In genomic region chr3:32797776-32798175, GRCh38 we compare ENCODE assay signal across 27 cellular contexts. TPM values are rescaled to one million over a fixed set of nuclear protein-coding genes. Genes with fewer than 3 reads are reported as not detected.
"Had no signal": no experiment of that assay in that cellular context is flagged by ENCODE, and none has a peak within 500 bp of the region (broad histone marks: within the 10 kb centered on the region; RNA-seq: fewer than 3 reads in every experiment).

No MANE protein-coding gene starts in this region.

- H3K27ac ChIP-seq: dorsolateral prefrontal cortex, esophagus muscularis mucosa, gastrocnemius medialis, right lobe of liver, vagina, WERI-Rb-1 had no signal

- H3K36me3 ChIP-seq: esophagus muscularis mucosa, gastrocnemius medialis, right lobe of liver, vagina, WERI-Rb-1 had no signal

- H3K4me3 ChIP-seq: dorsolateral prefrontal cortex, esophagus muscularis mucosa, gastrocnemius medialis, mucosa of descending colon, right lobe of liver, vagina had no signal

- H3K27me3 ChIP-seq: dorsolateral prefrontal cortex, esophagus muscularis mucosa, gastrocnemius medialis, right lobe of liver, vagina had no signal

- H3K9me3 Mint-ChIP-seq: activated naive CD4-positive, alpha-beta T cell treated with anti-CD3 and anti-CD28 coated beads, Interleukin-2, amount 50 U/mL, for 24 hours; effector memory CD8-positive, alpha-beta T cell; memory B cell; stimulated activated naive B cell treated with anti-CD40 and anti-IgM and Interleukin-4, amounts not matched to agents 10 μg/mL and 1 μg/mL and 100 μg/mL, for 72 hours; T-helper 2 cell treated with Interferon-gamma antibody and Interleukin-4, amounts not matched to agents 5 μg/mL and 100 μg/mL, for 36 hours; type B pancreatic cell had no signal

- H3K27ac Mint-ChIP-seq: activated CD8-positive, alpha-beta T cell treated with anti-CD3 and anti-CD28 coated beads, Interleukin-2, amount 10 ng/mL, durations not matched to agents 7 days and 5 days; activated naive CD4-positive, alpha-beta T cell treated with anti-CD3 and anti-CD28 coated beads, Interleukin-2, amount 50 U/mL, for 24 hours; effector memory CD8-positive, alpha-beta T cell; memory B cell; nephron progenitor cell; stimulated activated naive B cell treated with anti-CD40 and anti-IgM and Interleukin-4, amounts not matched to agents 10 μg/mL and 1 μg/mL and 100 μg/mL, for 72 hours; T-helper 2 cell treated with Interferon-gamma antibody and Interleukin-4, amounts not matched to agents 5 μg/mL and 100 μg/mL, for 36 hours; type B pancreatic cell had no signal

- H3K4me1 Mint-ChIP-seq: activated naive CD4-positive, alpha-beta T cell treated with anti-CD3 and anti-CD28 coated beads, Interleukin-2, amount 50 U/mL, for 24 hours; brain; stimulated activated naive B cell treated with anti-CD40 and anti-IgM and Interleukin-4, amounts not matched to agents 10 μg/mL and 1 μg/mL and 100 μg/mL, for 72 hours had no signal

- H3K9me3 ChIP-seq: esophagus muscularis mucosa, gastrocnemius medialis, mucosa of descending colon, right lobe of liver, vagina had no signal

- ATAC-seq: activated CD8-positive, alpha-beta T cell treated with anti-CD3 and anti-CD28 coated beads, Interleukin-2, amount 10 ng/mL, durations not matched to agents 7 days and 5 days; effector memory CD8-positive, alpha-beta T cell; gastrocnemius medialis; mucosa of descending colon; right lobe of liver; stimulated activated naive B cell treated with anti-CD40 and anti-IgM and Interleukin-4, amounts not matched to agents 10 μg/mL and 1 μg/mL and 100 μg/mL, for 72 hours had no signal

- DNase-seq: activated CD4-positive, alpha-beta T cell treated with anti-CD3 and anti-CD28 coated beads for 1 hour; activated CD4-positive, alpha-beta T cell treated with anti-CD3 and anti-CD28 coated beads, Interleukin-2, amount 50 U/mL, for 1 hour; activated CD8-positive, alpha-beta T cell treated with anti-CD3 and anti-CD28 coated beads, Interleukin-2, amount 10 ng/mL, durations not matched to agents 7 days and 5 days; activated gamma-delta T cell treated with Interleukin-2 at 50 U/mL for 16 hours; anterior cingulate cortex; central memory CD4-positive, alpha-beta T cell; dorsolateral prefrontal cortex; effector memory CD8-positive, alpha-beta T cell; gastrocnemius medialis; hippocampal formation; mucosa of descending colon; nephron progenitor cell; nucleus accumbens; right lobe of liver; small intestine; stimulated activated CD4-positive, alpha-beta T cell treated with anti-CD3 and anti-CD28 coated beads, Interleukin-15, amount 100 ng/mL, for 24 hours; stimulated activated naive B cell treated with anti-CD40 and anti-IgM and Interleukin-4, amounts not matched to agents 10 μg/mL and 1 μg/mL and 100 μg/mL, for 72 hours; WERI-Rb-1 had no signal

- H3K4me1 ChIP-seq: esophagus muscularis mucosa, gastrocnemius medialis, right lobe of liver, vagina had no signal

- H3K27me3 Mint-ChIP-seq: brain, type B pancreatic cell had no signal

- FAIRE-seq: colon, endothelial cell of umbilical vein, small intestine had no signal

- H3K36me3 Mint-ChIP-seq: activated naive CD4-positive, alpha-beta T cell treated with anti-CD3 and anti-CD28 coated beads, Interleukin-2, amount 50 U/mL, for 24 hours; brain; memory B cell; stimulated activated naive B cell treated with anti-CD40 and anti-IgM and Interleukin-4, amounts not matched to agents 10 μg/mL and 1 μg/mL and 100 μg/mL, for 72 hours; type B pancreatic cell had no signal

- H3K4me3 Mint-ChIP-seq: activated CD8-positive, alpha-beta T cell treated with anti-CD3 and anti-CD28 coated beads, Interleukin-2, amount 10 ng/mL, durations not matched to agents 7 days and 5 days; activated naive CD4-positive, alpha-beta T cell treated with anti-CD3 and anti-CD28 coated beads, Interleukin-2, amount 50 U/mL, for 24 hours; brain; effector memory CD8-positive, alpha-beta T cell; memory B cell; nephron progenitor cell; stimulated activated naive B cell treated with anti-CD40 and anti-IgM and Interleukin-4, amounts not matched to agents 10 μg/mL and 1 μg/mL and 100 μg/mL, for 72 hours; T-helper 2 cell treated with Interferon-gamma antibody and Interleukin-4, amounts not matched to agents 5 μg/mL and 100 μg/mL, for 36 hours; type B pancreatic cell had no signal

RNA-seq across cellular contexts. Expression of gene TRIM71, which starts 20.0 kb away (rescaled TPM):
- total RNA-seq: activated CD8-positive, alpha-beta T cell treated with anti-CD3 and anti-CD28 coated beads, Interleukin-2, amount 10 ng/mL, durations not matched to agents 7 days and 5 days; endothelial cell of umbilical vein; esophagus muscularis mucosa; gastrocnemius medialis; mucosa of descending colon; right lobe of liver; vagina had no signal
- polyA plus RNA-seq: endothelial cell of umbilical vein had no signal
